In the genomic region with DNA sequence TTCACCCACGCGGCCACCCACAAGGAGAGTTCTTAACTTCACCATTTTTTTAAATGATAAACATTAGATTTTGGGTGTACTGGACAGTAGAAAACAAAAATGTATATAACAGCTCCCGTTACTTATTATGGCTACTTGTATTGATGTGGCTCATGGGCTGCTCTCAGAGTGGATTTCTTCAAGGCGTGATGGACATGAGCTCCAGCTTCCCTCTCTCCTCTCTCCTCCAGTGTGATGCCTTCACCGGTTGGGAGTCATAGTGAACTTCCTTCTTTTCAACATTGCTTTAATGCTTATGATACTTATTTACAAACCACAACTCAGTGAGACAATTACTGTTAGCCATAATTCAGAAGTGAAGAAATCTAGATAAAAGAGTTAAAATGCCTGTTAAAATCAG, we compare ENCODE assay signal across 19 cellular contexts.
DNase-seq lines count a peak whose midpoint lies in the region; ATAC-seq and TF ChIP-seq lines count a peak whose summit lies in the region.
"Had no signal": no experiment of that assay in that cellular context is flagged by ENCODE, and none has a peak within 500 bp of the region (broad histone marks: within the 10 kb centered on the region; RNA-seq: fewer than 3 reads in every experiment).

No MANE protein-coding gene starts in this region.

- no peak overlapping the region for H3K27ac ChIP-seq in WERI-Rb-1
- H3K27ac ChIP-seq: hepatocyte, right atrium auricular region, uterus had no signal

- peaks cover 12% of the 10 kb centered on the region for H3K9me3 Mint-ChIP-seq in activated CD4-positive, alpha-beta T cell treated with anti-CD3 and anti-CD28 coated beads, Interleukin-2, amount 10 ng/mL, durations not matched to agents 24 days and 14 days
- H3K9me3 Mint-ChIP-seq in activated naive CD8-positive, alpha-beta T cell (ENCODE audit: low read depth), result peaks cover 3% of the 10 kb centered on the region
- peaks cover 20% of the 10 kb centered on the region for H3K9me3 Mint-ChIP-seq in nephron

- H3K27me3 Mint-ChIP-seq in activated CD4-positive, alpha-beta T cell treated with anti-CD3 and anti-CD28 coated beads, Interleukin-2, amount 10 ng/mL, durations not matched to agents 24 days and 14 days, result no peaks in the 10 kb centered on the region
- H3K27me3 Mint-ChIP-seq in activated naive CD8-positive, alpha-beta T cell, result no peaks in the 10 kb centered on the region
- peaks cover 35% of the 10 kb centered on the region for H3K27me3 Mint-ChIP-seq in nephron (ENCODE audit: low read depth)

- intact Hi-C loops in activated CD4-positive, alpha-beta T cell treated with anti-CD3 and anti-CD28 coated beads, Interleukin-2, amount 10 ng/mL, durations not matched to agents 24 days and 14 days (cut with micrococcal nuclease), result loop anchor here (10.0 kb wide), 3 partner anchors 872 to 1082 kb away; no protein-coding TSS in a partner anchor

- no peaks in the 10 kb centered on the region for H3K9me3 ChIP-seq in WERI-Rb-1 (ENCODE audit: severe bottlenecking)
- H3K9me3 ChIP-seq: breast epithelium, uterus had no signal

- H3K4me1 Mint-ChIP-seq in activated CD4-positive, alpha-beta T cell treated with anti-CD3 and anti-CD28 coated beads, Interleukin-2, amount 10 ng/mL, durations not matched to agents 24 days and 14 days, result peaks cover 62% of the 10 kb centered on the region
- H3K4me1 Mint-ChIP-seq in activated naive CD8-positive, alpha-beta T cell (ENCODE audit: low read depth), result peaks cover 60% of the 10 kb centered on the region
- peaks cover 4% of the 10 kb centered on the region for H3K4me1 Mint-ChIP-seq in nephron

- no peaks in the 10 kb centered on the region for H3K36me3 ChIP-seq in WERI-Rb-1
- H3K36me3 ChIP-seq: BLaER1 treated with 17β-estradiol and CSF1 and Interleukin-3, amounts not matched to agents 10 nM and 100 nM; breast epithelium; right atrium auricular region; uterus had no signal

- H3K4me3 Mint-ChIP-seq in activated CD4-positive, alpha-beta T cell treated with anti-CD3 and anti-CD28 coated beads, Interleukin-2, amount 10 ng/mL, durations not matched to agents 24 days and 14 days, result peak overlapping the region; percentile 18
- H3K4me3 Mint-ChIP-seq in activated naive CD8-positive, alpha-beta T cell, result peak overlapping the region; percentile 53
- peak overlapping the region; percentile 4 to 61 (median 31) for H3K4me3 Mint-ChIP-seq in nephron

- no peaks in the 10 kb centered on the region for H3K27me3 ChIP-seq in WERI-Rb-1 (ENCODE audit: insufficient read depth, low read depth, severe bottlenecking)
- H3K27me3 ChIP-seq: BLaER1 treated with 17β-estradiol and CSF1 and Interleukin-3, amounts not matched to agents 10 nM and 100 nM; breast epithelium; right atrium auricular region; uterus had no signal

- peaks cover 30% of the 10 kb centered on the region for H3K36me3 Mint-ChIP-seq in activated CD4-positive, alpha-beta T cell treated with anti-CD3 and anti-CD28 coated beads, Interleukin-2, amount 10 ng/mL, durations not matched to agents 24 days and 14 days (ENCODE audit: low read depth)
- peaks cover 10% of the 10 kb centered on the region for H3K36me3 Mint-ChIP-seq in activated naive CD8-positive, alpha-beta T cell
- peaks cover 6% of the 10 kb centered on the region for H3K36me3 Mint-ChIP-seq in nephron (ENCODE audit: low read depth)

- no peak for ATAC-seq in HG02571 (IDR thresholded peaks at IDR 0.05; ENCODE audit: unreplicated experiment)

- H3K4me3 ChIP-seq in WERI-Rb-1 (ENCODE audit: low read depth, low read length), result no peak overlapping the region
- H3K4me3 ChIP-seq: BLaER1 treated with 17β-estradiol and CSF1 and Interleukin-3, amounts not matched to agents 10 nM and 100 nM; breast epithelium; hepatocyte; right atrium auricular region; uterus had no signal

- peak; percentile 54 for DNase-seq in activated CD4-positive, alpha-beta T cell treated with anti-CD3 and anti-CD28 coated beads, Interleukin-2, amount 10 ng/mL, durations not matched to agents 24 days and 14 days
- DNase-seq in activated CD4-positive, alpha-beta T cell treated with anti-CD3 and anti-CD28 coated beads for 1 hour, result no peak
- peak; percentile 70 to 88 for DNase-seq in NOMO-1 (lab: John Stamatoyannopoulos, UW; ENCODE audit: unreplicated experiment in 2 of 2)
- no peak for DNase-seq in NCI-H2227 treated with DMSO at 0.1 percent for 48 hours (lab: John Stamatoyannopoulos, UW)
- no peak for DNase-seq in WERI-Rb-1
- DNase-seq: activated CD4-positive, alpha-beta T cell treated with anti-CD3 and anti-CD28 coated beads, Interleukin-2, amount 50 U/mL, for 4 hours; dermis blood vessel endothelial cell; NCI-H1417 treated with DMSO at 0.1 percent for 48 hours; NCI-H2107; NCI-H510A treated with DMSO at 0.1 percent for 48 hours; substantia nigra; uterus had no signal

- peak overlapping the region; percentile 94 for H3K27ac Mint-ChIP-seq in activated CD4-positive, alpha-beta T cell treated with anti-CD3 and anti-CD28 coated beads, Interleukin-2, amount 10 ng/mL, durations not matched to agents 24 days and 14 days
- peak overlapping the region; percentile 78 for H3K27ac Mint-ChIP-seq in activated naive CD8-positive, alpha-beta T cell
- no peak overlapping the region for H3K27ac Mint-ChIP-seq in nephron

- TF ChIP-seq CTCF in nephron (IDR thresholded peaks at IDR 0.05; ENCODE audit: unreplicated experiment in 3 of 3) (no peak), WERI-Rb-1 (IDR thresholded peaks at IDR 0.05; ENCODE audit: low read depth, low read length) (no peak)

Comparison
In these comparisons a context has a peak if more than half of its experiments do, and no peak if none do; other contexts are left out.
1. DNase-seq: peak in activated CD4-positive, alpha-beta T cell treated with anti-CD3 and anti-CD28 coated beads, Interleukin-2, amount 10 ng/mL, durations not matched to agents 24 days and 14 days (single experiment) and NOMO-1 (2 of 2); none in activated CD4-positive, alpha-beta T cell treated with anti-CD3 and anti-CD28 coated beads for 1 hour (single experiment), NCI-H2227 treated with DMSO at 0.1 percent for 48 hours (single experiment) and WERI-Rb-1 (single experiment).
2. H3K27ac Mint-ChIP-seq: peak in activated CD4-positive, alpha-beta T cell treated with anti-CD3 and anti-CD28 coated beads, Interleukin-2, amount 10 ng/mL, durations not matched to agents 24 days and 14 days (single experiment) and activated naive CD8-positive, alpha-beta T cell (single experiment); none in nephron (0 of 3).
3. Peak in every context shown above with its lines, with median percentiles within 50 percentile points of each other: H3K4me3 Mint-ChIP-seq.